In genomic region chr2:139454251-139454650, GRCh38 we compare ENCODE assay signal across 22 cellular contexts.
"Had no signal": no experiment of that assay in that cellular context is flagged by ENCODE, and none has a peak within 500 bp of the region (broad histone marks: within the 10 kb centered on the region; RNA-seq: fewer than 3 reads in every experiment).

No MANE protein-coding gene starts in this region.

- H3K9me3 ChIP-seq: colonic mucosa, gastrocnemius medialis had no signal

- ATAC-seq: effector memory CD8-positive, alpha-beta T cell; esophagus mucosa; gastrocnemius medialis; heart right ventricle; left cardiac atrium; left lung; left ventricle myocardium superior had no signal

- DNase-seq: colonic mucosa; cortex of kidney; effector CD8-positive, alpha-beta T cell; effector memory CD8-positive, alpha-beta T cell; endodermal cell; erythroblast; esophagus squamous epithelium; foreskin fibroblast; foreskin melanocyte; gastrocnemius medialis; glutamatergic neuron; head of caudate nucleus; heart right ventricle; hippocampal formation; left cardiac atrium; left lung; left ventricle myocardium superior; lower lobe of right lung; mesendoderm; midbrain had no signal

- H3K4me3 ChIP-seq: colonic mucosa, esophagus squamous epithelium, gastrocnemius medialis, heart right ventricle, left lung, lower lobe of right lung had no signal

- H3K27me3 ChIP-seq: colonic mucosa, esophagus squamous epithelium, gastrocnemius medialis, heart right ventricle, left lung had no signal

- H3K36me3 ChIP-seq: colonic mucosa, esophagus squamous epithelium, gastrocnemius medialis, left lung, lower lobe of right lung had no signal

- H3K27ac ChIP-seq: colonic mucosa, epithelial cell of prostate, esophagus squamous epithelium, gastrocnemius medialis, heart right ventricle, left lung, lower lobe of right lung had no signal

- H3K4me1 ChIP-seq: colonic mucosa, esophagus squamous epithelium, gastrocnemius medialis, heart right ventricle, left lung, lower lobe of right lung had no signal
